Comparison of ENCODE assay signal across 2 cellular contexts in the genomic region with DNA sequence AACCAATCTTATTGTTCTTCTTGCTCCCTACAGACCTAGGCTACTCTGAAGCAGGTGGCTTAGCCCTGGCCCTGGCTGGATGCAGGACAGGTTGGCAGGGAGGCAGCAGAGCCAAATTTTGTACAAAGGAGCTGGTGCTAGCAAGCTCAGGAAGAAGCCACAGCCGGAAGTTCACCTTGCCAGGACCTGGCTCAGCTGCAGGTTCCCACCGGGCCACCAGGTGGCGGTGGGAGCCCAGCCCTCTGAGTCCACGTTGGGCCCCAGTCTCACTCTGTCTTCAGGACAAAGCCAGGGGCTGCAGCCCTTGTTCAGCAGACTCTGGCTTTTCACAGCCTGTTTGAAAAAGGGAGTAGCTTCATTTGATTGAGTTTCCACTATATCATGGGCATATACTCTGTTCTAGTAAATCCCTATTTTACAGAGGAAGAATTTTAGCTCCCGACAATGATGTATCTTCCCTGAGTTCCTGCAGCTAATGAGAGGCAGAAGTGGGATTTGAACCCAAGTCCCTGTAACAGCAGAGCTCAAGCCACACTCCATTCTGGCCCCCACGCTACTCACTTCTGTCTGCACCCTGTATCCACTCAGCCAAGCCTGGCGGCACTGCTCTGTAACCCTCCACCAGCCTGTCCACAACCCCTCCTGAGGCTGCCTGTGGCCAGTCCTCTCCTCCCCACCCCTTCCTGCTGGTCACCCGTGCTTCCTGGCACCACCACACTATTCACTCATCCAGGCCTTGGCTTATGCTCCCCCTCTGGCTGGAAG.
TF ChIP-seq lines count a peak whose summit lies in the region.

No MANE protein-coding gene starts in this region.

TF ChIP-seq in HEK293, 187 proteins besides CTCF, POLR2A, EP300 and RAD21 (continues in another document):
- TF ChIP-seq ZNF404 (tag by site-specific recombination; IDR thresholded peaks at IDR 0.05): no peak
- TF ChIP-seq ZIC2 (tag by site-specific recombination; IDR thresholded peaks at IDR 0.05): no peak
- 0 out of 2 replicates have a peak, but pooled peaks have one; percentile 28 for TF ChIP-seq ZNF501 (tag by site-specific recombination; IDR thresholded peaks at IDR 0.05)
- TF ChIP-seq, protein P1, sequence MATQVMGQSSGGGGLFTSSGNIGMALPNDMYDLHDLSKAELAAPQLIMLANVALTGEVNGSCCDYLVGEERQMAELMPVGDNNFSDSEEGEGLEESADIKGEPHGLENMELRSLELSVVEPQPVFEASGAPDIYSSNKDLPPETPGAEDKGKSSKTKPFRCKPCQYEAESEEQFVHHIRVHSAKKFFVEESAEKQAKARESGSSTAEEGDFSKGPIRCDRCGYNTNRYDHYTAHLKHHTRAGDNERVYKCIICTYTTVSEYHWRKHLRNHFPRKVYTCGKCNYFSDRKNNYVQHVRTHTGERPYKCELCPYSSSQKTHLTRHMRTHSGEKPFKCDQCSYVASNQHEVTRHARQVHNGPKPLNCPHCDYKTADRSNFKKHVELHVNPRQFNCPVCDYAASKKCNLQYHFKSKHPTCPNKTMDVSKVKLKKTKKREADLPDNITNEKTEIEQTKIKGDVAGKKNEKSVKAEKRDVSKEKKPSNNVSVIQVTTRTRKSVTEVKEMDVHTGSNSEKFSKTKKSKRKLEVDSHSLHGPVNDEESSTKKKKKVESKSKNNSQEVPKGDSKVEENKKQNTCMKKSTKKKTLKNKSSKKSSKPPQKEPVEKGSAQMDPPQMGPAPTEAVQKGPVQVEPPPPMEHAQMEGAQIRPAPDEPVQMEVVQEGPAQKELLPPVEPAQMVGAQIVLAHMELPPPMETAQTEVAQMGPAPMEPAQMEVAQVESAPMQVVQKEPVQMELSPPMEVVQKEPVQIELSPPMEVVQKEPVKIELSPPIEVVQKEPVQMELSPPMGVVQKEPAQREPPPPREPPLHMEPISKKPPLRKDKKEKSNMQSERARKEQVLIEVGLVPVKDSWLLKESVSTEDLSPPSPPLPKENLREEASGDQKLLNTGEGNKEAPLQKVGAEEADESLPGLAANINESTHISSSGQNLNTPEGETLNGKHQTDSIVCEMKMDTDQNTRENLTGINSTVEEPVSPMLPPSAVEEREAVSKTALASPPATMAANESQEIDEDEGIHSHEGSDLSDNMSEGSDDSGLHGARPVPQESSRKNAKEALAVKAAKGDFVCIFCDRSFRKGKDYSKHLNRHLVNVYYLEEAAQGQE (tag by site-specific recombination; IDR thresholded peaks at IDR 0.05): no peak
- TF ChIP-seq ZNF544 (tag by site-specific recombination; IDR thresholded peaks at IDR 0.05): no peak
- TF ChIP-seq, protein P2, sequence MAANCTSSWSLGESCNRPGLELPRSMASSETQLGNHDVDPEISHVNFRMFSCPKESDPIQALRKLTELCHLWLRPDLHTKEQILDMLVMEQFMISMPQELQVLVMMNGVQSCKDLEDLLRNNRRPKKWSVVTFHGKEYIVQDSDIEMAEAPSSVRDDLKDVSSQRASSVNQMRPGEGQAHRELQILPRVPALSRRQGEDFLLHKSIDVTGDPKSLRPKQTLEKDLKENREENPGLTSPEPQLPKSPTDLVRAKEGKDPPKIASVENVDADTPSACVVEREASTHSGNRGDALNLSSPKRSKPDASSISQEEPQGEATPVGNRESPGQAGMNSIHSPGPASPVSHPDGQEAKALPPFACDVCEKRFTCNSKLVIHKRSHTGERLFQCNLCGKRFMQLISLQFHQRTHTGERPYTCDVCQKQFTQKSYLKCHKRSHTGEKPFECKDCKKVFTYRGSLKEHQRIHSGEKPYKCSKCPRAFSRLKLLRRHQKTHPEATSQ (tag by site-specific recombination; IDR thresholded peaks at IDR 0.05): no peak
- no peak for TF ChIP-seq ZNF585B (tag by site-specific recombination; IDR thresholded peaks at IDR 0.05)
- TF ChIP-seq ZNF169 (tag by site-specific recombination; IDR thresholded peaks at IDR 0.05): no peak
- TF ChIP-seq ZNF433 (tag by site-specific recombination; IDR thresholded peaks at IDR 0.05; ENCODE audit: low read depth): no peak
- TF ChIP-seq, protein P3, sequence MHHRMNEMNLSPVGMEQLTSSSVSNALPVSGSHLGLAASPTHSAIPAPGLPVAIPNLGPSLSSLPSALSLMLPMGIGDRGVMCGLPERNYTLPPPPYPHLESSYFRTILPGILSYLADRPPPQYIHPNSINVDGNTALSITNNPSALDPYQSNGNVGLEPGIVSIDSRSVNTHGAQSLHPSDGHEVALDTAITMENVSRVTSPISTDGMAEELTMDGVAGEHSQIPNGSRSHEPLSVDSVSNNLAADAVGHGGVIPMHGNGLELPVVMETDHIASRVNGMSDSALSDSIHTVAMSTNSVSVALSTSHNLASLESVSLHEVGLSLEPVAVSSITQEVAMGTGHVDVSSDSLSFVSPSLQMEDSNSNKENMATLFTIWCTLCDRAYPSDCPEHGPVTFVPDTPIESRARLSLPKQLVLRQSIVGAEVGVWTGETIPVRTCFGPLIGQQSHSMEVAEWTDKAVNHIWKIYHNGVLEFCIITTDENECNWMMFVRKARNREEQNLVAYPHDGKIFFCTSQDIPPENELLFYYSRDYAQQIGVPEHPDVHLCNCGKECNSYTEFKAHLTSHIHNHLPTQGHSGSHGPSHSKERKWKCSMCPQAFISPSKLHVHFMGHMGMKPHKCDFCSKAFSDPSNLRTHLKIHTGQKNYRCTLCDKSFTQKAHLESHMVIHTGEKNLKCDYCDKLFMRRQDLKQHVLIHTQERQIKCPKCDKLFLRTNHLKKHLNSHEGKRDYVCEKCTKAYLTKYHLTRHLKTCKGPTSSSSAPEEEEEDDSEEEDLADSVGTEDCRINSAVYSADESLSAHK (tag by site-specific recombination; IDR thresholded peaks at IDR 0.05): no peak
- TF ChIP-seq, protein P4, sequence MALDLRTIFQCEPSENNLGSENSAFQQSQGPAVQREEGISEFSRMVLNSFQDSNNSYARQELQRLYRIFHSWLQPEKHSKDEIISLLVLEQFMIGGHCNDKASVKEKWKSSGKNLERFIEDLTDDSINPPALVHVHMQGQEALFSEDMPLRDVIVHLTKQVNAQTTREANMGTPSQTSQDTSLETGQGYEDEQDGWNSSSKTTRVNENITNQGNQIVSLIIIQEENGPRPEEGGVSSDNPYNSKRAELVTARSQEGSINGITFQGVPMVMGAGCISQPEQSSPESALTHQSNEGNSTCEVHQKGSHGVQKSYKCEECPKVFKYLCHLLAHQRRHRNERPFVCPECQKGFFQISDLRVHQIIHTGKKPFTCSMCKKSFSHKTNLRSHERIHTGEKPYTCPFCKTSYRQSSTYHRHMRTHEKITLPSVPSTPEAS (tag by site-specific recombination; IDR thresholded peaks at IDR 0.05): no peak
- TF ChIP-seq ZNF747 (tag by site-specific recombination; IDR thresholded peaks at IDR 0.05): no peak
- TF ChIP-seq WT1 (tag by site-specific recombination; IDR thresholded peaks at IDR 0.05): no peak
- TF ChIP-seq, protein P5, sequence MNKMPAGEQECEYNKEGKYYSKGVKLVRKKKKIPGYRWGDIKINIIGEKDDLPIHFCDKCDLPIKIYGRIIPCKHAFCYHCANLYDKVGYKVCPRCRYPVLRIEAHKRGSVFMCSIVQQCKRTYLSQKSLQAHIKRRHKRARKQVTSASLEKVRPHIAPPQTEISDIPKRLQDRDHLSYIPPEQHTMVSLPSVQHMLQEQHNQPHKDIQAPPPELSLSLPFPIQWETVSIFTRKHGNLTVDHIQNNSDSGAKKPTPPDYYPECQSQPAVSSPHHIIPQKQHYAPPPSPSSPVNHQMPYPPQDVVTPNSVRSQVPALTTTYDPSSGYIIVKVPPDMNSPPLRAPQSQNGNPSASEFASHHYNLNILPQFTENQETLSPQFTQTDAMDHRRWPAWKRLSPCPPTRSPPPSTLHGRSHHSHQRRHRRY (tag by site-specific recombination; IDR thresholded peaks at IDR 0.05): no peak
- no peak for TF ChIP-seq ZNF211 (tag by site-specific recombination; IDR thresholded peaks at IDR 0.05; ENCODE audit: low read depth)

TF ChIP-seq in SK-N-SH, 30 proteins besides CTCF, POLR2A, EP300 and RAD21:
- TF ChIP-seq NRF1 (IDR thresholded peaks at IDR 0.05; ENCODE audit: low read depth, low read length) (no peak), RCOR1 (IDR thresholded peaks at IDR 0.05; ENCODE audit: low read length) (0 out of 2 replicates have a peak, but pooled peaks have one; percentile 45), CHD2 (IDR thresholded peaks at IDR 0.05; ENCODE audit: low read length, partially characterized antibody) (peak; percentile 73), SMC3 (IDR thresholded peaks at IDR 0.05; ENCODE audit: low read depth, low read length) (peak; percentile 98)
- TF ChIP-seq, protein P6, sequence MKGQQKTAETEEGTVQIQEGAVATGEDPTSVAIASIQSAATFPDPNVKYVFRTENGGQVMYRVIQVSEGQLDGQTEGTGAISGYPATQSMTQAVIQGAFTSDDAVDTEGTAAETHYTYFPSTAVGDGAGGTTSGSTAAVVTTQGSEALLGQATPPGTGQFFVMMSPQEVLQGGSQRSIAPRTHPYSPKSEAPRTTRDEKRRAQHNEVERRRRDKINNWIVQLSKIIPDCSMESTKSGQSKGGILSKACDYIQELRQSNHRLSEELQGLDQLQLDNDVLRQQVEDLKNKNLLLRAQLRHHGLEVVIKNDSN (IDR thresholded peaks at IDR 0.05; ENCODE audit: borderline replicate concordance, low read depth): no peak
- TF ChIP-seq, protein P7, sequence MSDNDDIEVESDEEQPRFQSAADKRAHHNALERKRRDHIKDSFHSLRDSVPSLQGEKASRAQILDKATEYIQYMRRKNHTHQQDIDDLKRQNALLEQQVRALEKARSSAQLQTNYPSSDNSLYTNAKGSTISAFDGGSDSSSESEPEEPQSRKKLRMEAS (IDR thresholded peaks at IDR 0.05; ENCODE audit: low read depth): 0 out of 2 replicates have a peak, but pooled peaks have one; percentile 36
